In genomic region chr6:75611011-75611701, GRCh38 we compare ENCODE assay signal across 15 cellular contexts. TPM values are rescaled to one million over a fixed set of nuclear protein-coding genes. Genes with fewer than 3 reads are reported as not detected.
A peak's percentile ranks its signal among the peaks of the same experiment; 100 is the strongest.
DNase-seq lines count a peak whose midpoint lies in the region; ATAC-seq, FAIRE-seq and TF ChIP-seq lines count a peak whose summit lies in the region.
"Had no signal": no experiment of that assay in that cellular context is flagged by ENCODE, and none has a peak within 500 bp of the region (broad histone marks: within the 10 kb centered on the region; RNA-seq: fewer than 3 reads in every experiment).

No MANE protein-coding gene starts in this region.

- WGBS in A549 (ENCODE audit: missing lambda C conversion rate), result 68% methylated on average over 2 of the region's 2 CpGs
- no CpG with 5 or more reads among the region's 2 CpGs for WGBS in mesendoderm (ENCODE audit: extremely low coverage, insufficient coverage, low lambda C conversion rate)
- 30 to 44% methylated on average over 2 of the region's 2 CpGs for WGBS in testis, 2 donors

- no peak for TF ChIP-seq EP300 in A549 (IDR thresholded peaks at IDR 0.05)

- CTCF ChIA-PET in A549 (lab: Yijun Ruan, JAX), result interaction anchor here (0.8 to 1.5 kb wide), 2 partner anchors 10 to 20 kb away, joined by 3 read pairs; no protein-coding TSS in a partner anchor

- no peak overlapping the region for H4K5ac ChIP-seq in mesendoderm (ENCODE audit: low read length)

- no peaks in the 10 kb centered on the region for H3K27me3 Mint-ChIP-seq in activated naive CD8-positive, alpha-beta T cell
- H3K27me3 Mint-ChIP-seq in memory B cell, result no peaks in the 10 kb centered on the region

- no peak overlapping the region for H3K27ac ChIP-seq in A549
- H3K27ac ChIP-seq in DOHH2 (ENCODE audit: low read depth, low read length), result no peak overlapping the region
- H3K27ac ChIP-seq in mesendoderm (ENCODE audit: low read depth, low read length), result no peak overlapping the region
- H3K27ac ChIP-seq in testis, result no peak overlapping the region
- H3K27ac ChIP-seq: HL-60 had no signal

- H4K20me1 ChIP-seq in DOHH2 (ENCODE audit: control insufficient read depth, insufficient read depth, low read depth, low read length), result peaks cover 59% of the 10 kb centered on the region

- H3K18ac ChIP-seq in mesendoderm (ENCODE audit: low read length), result no peak overlapping the region

- H3K9me3 ChIP-seq in A549 (no peaks in the 10 kb centered on the region), DOHH2 (ENCODE audit: control insufficient read depth, insufficient read depth, low read length) (no peaks in the 10 kb centered on the region), testis (no peaks in the 10 kb centered on the region)

- H3K9me3 Mint-ChIP-seq in activated naive CD8-positive, alpha-beta T cell (ENCODE audit: low read depth), result no peaks in the 10 kb centered on the region
- H3K9me3 Mint-ChIP-seq in memory B cell, result no peaks in the 10 kb centered on the region

- H3K79me1 ChIP-seq in mesendoderm (ENCODE audit: low read length), result no peaks in the 10 kb centered on the region

- peaks cover 11% of the 10 kb centered on the region for H3K36me3 Mint-ChIP-seq in activated naive CD8-positive, alpha-beta T cell
- peaks cover 2% of the 10 kb centered on the region for H3K36me3 Mint-ChIP-seq in memory B cell

- H3K4me3 ChIP-seq in A549 (no peak overlapping the region), DOHH2 (ENCODE audit: low read length) (no peak overlapping the region), mesendoderm (ENCODE audit: low read length) (no peak overlapping the region), testis (no peak overlapping the region)

- TF ChIP-seq POLR2A in A549 (IDR thresholded peaks at IDR 0.05; ENCODE audit: low read length) (no peak), testis (IDR thresholded peaks at IDR 0.05) (no peak)

- H3K79me2 ChIP-seq in DOHH2 (ENCODE audit: control insufficient read depth, low read length), result peaks cover 100% of the 10 kb centered on the region
- H3K79me2 ChIP-seq in mesendoderm (ENCODE audit: control insufficient read depth, insufficient read depth, low read length), result peaks cover 81% of the 10 kb centered on the region

- no peak for FAIRE-seq in A549 (lab: Jason Lieb, UNC)

- TF ChIP-seq CTCF in A549 (IDR thresholded peaks at IDR 0.05) (no peak), DOHH2 (IDR thresholded peaks at IDR 0.05; ENCODE audit: low read depth, low read length, poor library complexity, severe bottlenecking) (no peak), testis (IDR thresholded peaks at IDR 0.05) (no peak)

- POLR2A ChIA-PET in A549 (lab: Yijun Ruan, JAX), result interaction anchor here (1.0 kb wide), 1 partner anchor 9 kb away, joined by 3 read pairs; the partner anchor contains the start of gene SENP6

- peaks cover 98% of the 10 kb centered on the region for H3K4me1 Mint-ChIP-seq in activated naive CD8-positive, alpha-beta T cell (ENCODE audit: low read depth)
- H3K4me1 Mint-ChIP-seq in memory B cell, result peaks cover 57% of the 10 kb centered on the region

- no peak for ATAC-seq in A549
- ATAC-seq in memory B cell (ENCODE audit: low read depth), result no peak
- ATAC-seq: Panc1 had no signal

- peaks cover 8% of the 10 kb centered on the region for H3F3A ChIP-seq in DOHH2 (ENCODE audit: control insufficient read depth, insufficient read depth)

- H3K27ac Mint-ChIP-seq in activated naive CD8-positive, alpha-beta T cell, result peak overlapping the region; percentile 87
- peak overlapping the region; percentile 35 for H3K27ac Mint-ChIP-seq in memory B cell

- H3K27me3 ChIP-seq in DOHH2 (ENCODE audit: control insufficient read depth, low read length) (no peaks in the 10 kb centered on the region), mesendoderm (ENCODE audit: insufficient read depth, low read length, poor library complexity) (no peaks in the 10 kb centered on the region), testis (no peaks in the 10 kb centered on the region)

- H3K4me2 ChIP-seq in A549, result 0 out of 3 replicates have a peak overlapping the region, but pooled peaks have one; percentile 8
- 0 out of 2 replicates have a peak overlapping the region, but pooled peaks have one; percentile 12 for H3K4me2 ChIP-seq in DOHH2 (ENCODE audit: low read length)
- H3K4me2 ChIP-seq in mesendoderm (ENCODE audit: low read length), result no peak overlapping the region

- no peak for TF ChIP-seq RAD21 in A549 (conservative IDR thresholded peaks at IDR 0.05 in 1 of 2, IDR thresholded peaks at IDR 0.05 in 1 of 2)

- H3K36me3 ChIP-seq in DOHH2 (ENCODE audit: control insufficient read depth, low read length), result peaks cover 15% of the 10 kb centered on the region
- H3K36me3 ChIP-seq in mesendoderm (ENCODE audit: control insufficient read depth, insufficient read depth, low read length), result no peaks in the 10 kb centered on the region
- no peaks in the 10 kb centered on the region for H3K36me3 ChIP-seq in testis (ENCODE audit: low read depth, missing control alignments)

- no peak overlapping the region for H2BK5ac ChIP-seq in mesendoderm (ENCODE audit: low read length)

- H2BK15ac ChIP-seq in mesendoderm (replicated peaks; ENCODE audit: low read depth), result no peak overlapping the region

- H3K23ac ChIP-seq in mesendoderm (ENCODE audit: low read length), result no peak overlapping the region

- H3K56ac ChIP-seq in mesendoderm (ENCODE audit: low read length), result no peak overlapping the region

- H4K8ac ChIP-seq in mesendoderm (ENCODE audit: low read depth, low read length), result no peak overlapping the region

- intact Hi-C loops in testis (cut with DNase I; ENCODE audit: low total_unique reads), result no loop called here

- no peak overlapping the region for H2AK5ac ChIP-seq in mesendoderm (ENCODE audit: low read length)

- H3K4ac ChIP-seq in mesendoderm (ENCODE audit: low read depth, low read length), result no peak overlapping the region

- peak overlapping the region; percentile 46 for H3K4me3 Mint-ChIP-seq in activated naive CD8-positive, alpha-beta T cell
- no peak overlapping the region for H3K4me3 Mint-ChIP-seq in memory B cell

- H3K4me1 ChIP-seq in A549 (peaks cover 32% of the 10 kb centered on the region), DOHH2 (ENCODE audit: control insufficient read depth, low read length) (peaks cover 68% of the 10 kb centered on the region), mesendoderm (ENCODE audit: control insufficient read depth, low read depth, low read length) (peaks cover 2% of the 10 kb centered on the region), testis (peaks cover 41% of the 10 kb centered on the region)

- DNase-seq in A549 (ENCODE audit: low read depth in 1 of 2, low spot score in 1 of 2) (no peak), memory B cell (ENCODE audit: low spot score in 2 of 2) (no peak), mesendoderm (no peak), NCI-H2171 treated with DMSO at 0.1 percent for 48 hours (lab: John Stamatoyannopoulos, UW) (no peak), testis (no peak), NCI-H748 treated with DMSO at 0.1 percent for 48 hours (lab: John Stamatoyannopoulos, UW) (no peak)
- DNase-seq: aorta, C1 segment of cervical spinal cord, GDM1, NCI-H2171, posterior cingulate gyrus had no signal

- no peak overlapping the region for H2BK120ac ChIP-seq in mesendoderm (ENCODE audit: low read depth, low read length)

- H3K9ac ChIP-seq in mesendoderm (ENCODE audit: low read length), result no peak overlapping the region

- H3K9me2 ChIP-seq in DOHH2 (replicated peaks; ENCODE audit: control insufficient read depth, low read length), result no peaks in the 10 kb centered on the region

TF ChIP-seq in A549, 52 proteins besides CTCF, POLR2A, EP300 and RAD21 (continues in another document):
- TF ChIP-seq HES2 (IDR thresholded peaks at IDR 0.05) (no peak), NFE2L2 (conservative IDR thresholded peaks at IDR 0.05; ENCODE audit: low read length) (no peak), FOXS1 (CRISPR knock-in tag; IDR thresholded peaks at IDR 0.05) (no peak), CBX2 (IDR thresholded peaks at IDR 0.05; ENCODE audit: borderline replicate concordance, low read depth) (no peak), KDM1A (IDR thresholded peaks at IDR 0.05; ENCODE audit: low read depth) (no peak), TFCP2L1 (CRISPR knock-in tag; IDR thresholded peaks at IDR 0.05) (no peak), USF2 (IDR thresholded peaks at IDR 0.05) (no peak), JUN (IDR thresholded peaks at IDR 0.05) (no peak), CEBPB (IDR thresholded peaks at IDR 0.05) (no peak), ZC3H11A (IDR thresholded peaks at IDR 0.05) (no peak), BHLHE40 (IDR thresholded peaks at IDR 0.05; ENCODE audit: low read depth, low read length) (no peak), GATA3 (IDR thresholded peaks at IDR 0.05; ENCODE audit: borderline replicate concordance) (no peak), FOSL2 (IDR thresholded peaks at IDR 0.05) (no peak), FOSL2 (CRISPR knock-in tag; IDR thresholded peaks at IDR 0.05) (no peak), HOXB13 (CRISPR knock-in tag; IDR thresholded peaks at IDR 0.05; ENCODE audit: low read depth) (no peak)

RNA-seq across cellular contexts. Expression of gene SENP6, which starts 9.5 kb away (rescaled TPM):
- polyA plus RNA-seq in A549 (2011; rRNA removed), result 42.3 and 59.9 TPM in 2 replicates
- 9.5 and 10.3 TPM in 2 replicates for polyA plus RNA-seq in A549 (2012; cell fraction: cytosol; rRNA removed)
- 11.3 and 14.3 TPM in 2 replicates for polyA plus RNA-seq in A549 (2012; cell fraction: nucleus; rRNA removed)
- polyA plus RNA-seq in A549 (2017; fragmentation: RNase III; extraction: RNeasy Plus Mini Kit Qiagen cat#74134 plus additional on column Dnase treatment), result 29.8 to 30.7 TPM (median 30.0 TPM) in 3 replicates
- polyA minus RNA-seq in A549 (2011; rRNA and poly(A)+ RNA removed), result 14.6 and 16.6 TPM in 2 replicates
- polyA plus RNA-seq in mesendoderm (2013, experiment 1 of 2), result 61.3 TPM
- 60.1 TPM for polyA plus RNA-seq in mesendoderm (2013, experiment 2 of 2)
- 100 to 1,000 TPM; 151 to 152 TPM for total RNA-seq in testis
- polyA plus RNA-seq in testis (ENCODE audit: insufficient read depth, low read depth, low replicate concordance), result 42.7 TPM
